20 cellular contexts compared by ENCODE assay signal in the genomic region with DNA sequence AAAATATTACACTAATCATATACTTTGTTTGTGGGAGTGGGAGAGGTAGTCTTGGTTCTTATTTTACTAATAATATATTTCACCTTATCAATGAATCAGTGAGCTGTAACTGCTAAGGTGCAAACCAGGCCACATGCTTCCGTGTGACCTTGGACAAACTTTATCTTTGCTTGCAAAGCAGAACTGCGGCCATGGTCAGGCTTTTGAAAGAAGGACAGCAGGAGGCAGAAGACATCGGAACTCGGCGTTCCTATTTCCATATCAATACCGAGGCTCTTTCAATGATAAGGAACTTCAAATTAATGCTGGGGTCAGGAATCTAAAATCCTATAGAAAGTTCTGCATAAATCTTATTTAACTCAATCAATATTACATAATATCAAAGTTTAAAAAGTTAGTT.
DNase-seq lines count a peak whose midpoint lies in the region; FAIRE-seq and TF ChIP-seq lines count a peak whose summit lies in the region.
"Had no signal": no experiment of that assay in that cellular context is flagged by ENCODE, and none has a peak within 500 bp of the region (broad histone marks: within the 10 kb centered on the region; RNA-seq: fewer than 3 reads in every experiment).

No MANE protein-coding gene starts in this region.

- H3K4me2 ChIP-seq in H9 (ENCODE audit: insufficient read depth, insufficient read length, low read length) (no peak overlapping the region), H1 (ENCODE audit: insufficient read depth in 1 of 2, low read depth in 2 of 2, low read length in 2 of 2) (peak overlapping the region; percentile 19 to 22; a peak in 2 of 4 replicates), hepatocyte (no peak overlapping the region)

- H3K18ac ChIP-seq in H9 (ENCODE audit: insufficient read length, low read depth, low read length), result no peak overlapping the region
- H3K18ac ChIP-seq in H1 (ENCODE audit: extremely low read depth, low read length), result no peak overlapping the region; the same call in 1 of the 2 replicates

- DNase-seq in H9 (no peak), H1 (ENCODE audit: low read depth in 1 of 2, low spot score in 2 of 2) (peak in 1 of 2 experiments; percentile 3), iPS-NIHi11 (ENCODE audit: low spot score) (peak; percentile 23), testis (peak; percentile 51), small intestine (no peak), hepatocyte (ENCODE audit: low spot score) (no peak), HTR-8/SVneo (ENCODE audit: insufficient read length, low spot score) (no peak), SW480 (ENCODE audit: low spot score) (no peak)
- DNase-seq: C1 segment of cervical spinal cord; Calu3; CD4-positive, alpha-beta memory T cell; COR-L47; DMS53; DMS79 treated with DMSO at 0.1 percent for 48 hours; GF-D8; GOT3; HFFc6 had no signal

- no peaks in the 10 kb centered on the region for H3K9me2 ChIP-seq in hepatocyte (replicated peaks; ENCODE audit: insufficient read depth)

- H3K27me3 ChIP-seq in H9 (ENCODE audit: insufficient read depth, low read length) (no peaks in the 10 kb centered on the region), H1 (replicated peaks in 1 of 4; ENCODE audit: control insufficient read depth in 3 of 4, extremely low read depth in 1 of 4, insufficient read depth in 3 of 4, low read length in 3 of 4) (no peaks in the 10 kb centered on the region), testis (no peaks in the 10 kb centered on the region), small intestine (ENCODE audit: control insufficient read depth in 2 of 2, insufficient read depth in 2 of 2, low read length in 2 of 2) (no peaks in the 10 kb centered on the region), hepatocyte (peaks cover 3% of the 10 kb centered on the region)

- H4K20me1 ChIP-seq in H9 (ENCODE audit: control insufficient read depth, insufficient read depth, insufficient read length) (no peaks in the 10 kb centered on the region), H1 (replicated peaks in 1 of 2; ENCODE audit: control insufficient read depth in 1 of 2, insufficient read depth in 2 of 2, low read length in 2 of 2) (no peaks in the 10 kb centered on the region), hepatocyte (ENCODE audit: insufficient read depth, poor library complexity, severe bottlenecking) (no peaks in the 10 kb centered on the region)

- H3T11ph ChIP-seq in H9 (ENCODE audit: low read length), result no peak overlapping the region

- peaks cover 0 to 2% (median 0%) of the 10 kb centered on the region in 3 experiments; a peak in 2 of 7 replicates for H3K36me3 Mint-ChIP-seq in H9 (ENCODE audit: insufficient read depth in 1 of 3, low read depth in 3 of 3)
- H3K36me3 Mint-ChIP-seq: CD4-positive, alpha-beta memory T cell had no signal

- H2BK20ac ChIP-seq in H9 (ENCODE audit: low read depth, low read length, poor library complexity, severe bottlenecking) (no peak overlapping the region), H1 (ENCODE audit: low read length) (no peak overlapping the region)

- CTCF ChIA-PET in H1 (lab: Charles Lee; ENCODE audit: partially characterized antibody), result interaction anchor here (0.9 to 2.0 kb wide), 3 partner anchors 9 to 44 kb away, joined by 3 to 7 read pairs (median 3); no protein-coding TSS in a partner anchor

- FAIRE-seq in H1 (lab: Jason Lieb, UNC) (no peak), small intestine (lab: Jason Lieb, UNC) (no peak), HTR-8/SVneo (lab: Jason Lieb, UNC) (no peak)
- FAIRE-seq: GM12891, GM18507 had no signal

- H3K4me1 Mint-ChIP-seq in H9, result peaks cover 28 to 31% of the 10 kb centered on the region in 2 experiments
- H3K4me1 Mint-ChIP-seq: CD4-positive, alpha-beta memory T cell had no signal

- H4K5ac ChIP-seq in H9 (ENCODE audit: insufficient read length, low read depth, low read length), result no peak overlapping the region
- H4K5ac ChIP-seq in H1 (ENCODE audit: insufficient read length, low read depth, low read length), result no peak overlapping the region

- no peaks in the 10 kb centered on the region for H3K79me2 ChIP-seq in H9 (ENCODE audit: insufficient read depth, low read length)
- H3K79me2 ChIP-seq in H1 (ENCODE audit: control insufficient read depth in 1 of 2, insufficient read depth in 2 of 2, low read length in 2 of 2), result no peaks in the 10 kb centered on the region
- no peaks in the 10 kb centered on the region for H3K79me2 ChIP-seq in hepatocyte

- H3K27ac Mint-ChIP-seq in H9, result no peak overlapping the region
- H3K27ac Mint-ChIP-seq: CD4-positive, alpha-beta memory T cell; HFFc6 had no signal

- peak overlapping the region in 1 of 4 experiments; percentile 1; a peak in 1 of 8 replicates for H3K4me3 ChIP-seq in H1 (ENCODE audit: extremely low read depth in 1 of 4, insufficient read depth in 2 of 4, low read depth in 3 of 4, low read length in 4 of 4)
- no peak overlapping the region for H3K4me3 ChIP-seq in testis
- H3K4me3 ChIP-seq in small intestine (ENCODE audit: low read depth in 1 of 2, low read length in 2 of 2), result no peak overlapping the region
- H3K4me3 ChIP-seq in hepatocyte, result no peak overlapping the region
- H3K4me3 ChIP-seq: HAP-1 had no signal

- H2BK12ac ChIP-seq in H9 (ENCODE audit: insufficient read length, low read depth, low read length) (no peak overlapping the region), H1 (ENCODE audit: low read depth, low read length) (no peak overlapping the region)

- no peak overlapping the region for H2BK15ac ChIP-seq in H9 (ENCODE audit: low read depth, low read length)
- H2BK15ac ChIP-seq in H1 (ENCODE audit: low read length), result no peak overlapping the region

- no peak overlapping the region for H3K9ac ChIP-seq in H9 (ENCODE audit: extremely low read depth, insufficient read length, low read length)
- H3K9ac ChIP-seq in H1 (replicated peaks in 1 of 4; ENCODE audit: extremely low read depth in 1 of 4, low read depth in 3 of 4, low read length in 3 of 4), result no peak overlapping the region

- H3K56ac ChIP-seq in H9 (ENCODE audit: insufficient read length, low read depth, low read length) (no peak overlapping the region), H1 (replicated peaks; ENCODE audit: insufficient read length, low read depth, low read length) (no peak overlapping the region)

- H2BK120ac ChIP-seq in H9 (ENCODE audit: low read depth, low read length, poor library complexity, severe bottlenecking), result no peak overlapping the region
- no peak overlapping the region for H2BK120ac ChIP-seq in H1 (replicated peaks; ENCODE audit: low read depth, low read length)

- H3K9me3 Mint-ChIP-seq in H9, result no peaks in the 10 kb centered on the region
- H3K9me3 Mint-ChIP-seq: CD4-positive, alpha-beta memory T cell had no signal

- H3K27me3 Mint-ChIP-seq in H9 (ENCODE audit: low read depth), result no peaks in the 10 kb centered on the region; the same call in 1 of the 2 replicates

- H3K4me3 Mint-ChIP-seq in H9, result 0 out of 5 replicates have a peak overlapping the region, but pooled peaks of 1 of the 2 experiments have one; percentile 25
- H3K4me3 Mint-ChIP-seq: CD4-positive, alpha-beta memory T cell; HFFc6 had no signal

- H3K23me2 ChIP-seq in H9 (ENCODE audit: insufficient read length, low read depth, low read length, poor library complexity, severe bottlenecking), result no peaks in the 10 kb centered on the region
- H3K23me2 ChIP-seq in H1 (ENCODE audit: low read depth, low read length), result no peaks in the 10 kb centered on the region

- H4K8ac ChIP-seq in H9 (replicated peaks; ENCODE audit: insufficient read length, low read depth, low read length), result no peak overlapping the region
- no peak overlapping the region for H4K8ac ChIP-seq in H1 (ENCODE audit: extremely low read depth, insufficient read depth, low read length)

- no peak overlapping the region for H2BK5ac ChIP-seq in H9 (ENCODE audit: insufficient read length, low read length)
- H2BK5ac ChIP-seq in H1 (ENCODE audit: low read depth, low read length), result no peak overlapping the region

- H4K91ac ChIP-seq in H9 (ENCODE audit: insufficient read length, low read depth, low read length) (no peak overlapping the region), H1 (replicated peaks; ENCODE audit: insufficient read length, low read length) (no peak overlapping the region)

- no peaks in the 10 kb centered on the region for H3K79me1 ChIP-seq in H9 (ENCODE audit: insufficient read depth, low read depth, low read length, poor library complexity, severe bottlenecking)
- H3K79me1 ChIP-seq in H1 (ENCODE audit: low read depth, low read length), result no peaks in the 10 kb centered on the region

- intact Hi-C loops in testis (cut with DNase I; ENCODE audit: low total_unique reads), result no loop called here

- H2AFZ ChIP-seq in H9 (ENCODE audit: low read length), result no peak overlapping the region
- H2AFZ ChIP-seq in H1 (ENCODE audit: low read length), result no peak overlapping the region
- H2AFZ ChIP-seq in hepatocyte, result no peak overlapping the region

- H2AK5ac ChIP-seq in H9 (ENCODE audit: insufficient read length, low read length), result no peak overlapping the region
- no peak overlapping the region for H2AK5ac ChIP-seq in H1 (ENCODE audit: low read depth, low read length)

- H3K9me3 ChIP-seq in H9 (ENCODE audit: control insufficient read depth, low read depth, low read length) (no peaks in the 10 kb centered on the region), H1 (ENCODE audit: insufficient read depth in 2 of 2, low read depth in 1 of 2, low read length in 1 of 2) (no peaks in the 10 kb centered on the region; a peak in 1 of 4 replicates), testis (no peaks in the 10 kb centered on the region), small intestine (ENCODE audit: control insufficient read depth, low read depth) (no peaks in the 10 kb centered on the region), hepatocyte (ENCODE audit: low read depth) (no peaks in the 10 kb centered on the region)
- H3K9me3 ChIP-seq: HAP-1 had no signal

- TF ChIP-seq CTCF in H9 (conservative IDR thresholded peaks at IDR 0.05), result peak; percentile 30; the same call in 1 of the 3 replicates
- TF ChIP-seq CTCF in H1 (IDR thresholded peaks at IDR 0.05; ENCODE audit: control extremely low read depth in 1 of 3, insufficient read depth in 1 of 3, low read depth in 1 of 3, low read length in 3 of 3), result no peak
- TF ChIP-seq CTCF in testis (IDR thresholded peaks at IDR 0.05), result no peak
- TF ChIP-seq CTCF in hepatocyte (IDR thresholded peaks at IDR 0.05; ENCODE audit: poor library complexity), result no peak

- TF ChIP-seq EP300 in H1 (IDR thresholded peaks at IDR 0.05; ENCODE audit: borderline replicate concordance in 1 of 2, low read depth in 2 of 2, low read length in 2 of 2), result no peak

- peaks cover 8% of the 10 kb centered on the region for H3K4me1 ChIP-seq in H9 (ENCODE audit: insufficient read depth, low read length)
- peaks cover 0 to 12% (median 8%) of the 10 kb centered on the region in 4 experiments; a peak in 5 of 7 replicates for H3K4me1 ChIP-seq in H1 (replicated peaks in 1 of 4; ENCODE audit: control insufficient read depth in 3 of 4, insufficient read depth in 4 of 4, low read length in 3 of 4)
- no peaks in the 10 kb centered on the region for H3K4me1 ChIP-seq in testis
- no peaks in the 10 kb centered on the region for H3K4me1 ChIP-seq in small intestine (ENCODE audit: control insufficient read depth in 2 of 2, insufficient read depth in 1 of 2, low read depth in 1 of 2, low read length in 1 of 2)
- no peaks in the 10 kb centered on the region for H3K4me1 ChIP-seq in hepatocyte (ENCODE audit: insufficient read depth)
- H3K4me1 ChIP-seq: HAP-1 had no signal

- WGBS in H9 (ENCODE audit: extremely low coverage, insufficient read length, low lambda C conversion rate), result no CpG with 5 or more reads among the region's 6 CpGs
- WGBS in H1 (ENCODE audit: extremely low coverage in 1 of 2, insufficient coverage in 1 of 2, insufficient read length in 1 of 2, insufficient replicate concordance in 2 of 2, low coverage in 1 of 2, low lambda C conversion rate in 2 of 2, missing lambda C conversion rate in 1 of 2), 2 experiments, result 11% methylated on average over 6 of the region's 6 CpGs; no CpG with 5 or more reads in 1 of the 2 experiments
- WGBS in testis, 2 donors, result 43 to 50% methylated on average over 6 of the region's 6 CpGs
- 42 to 50% (median 43%) methylated on average over 6 of the region's 6 CpGs for WGBS in small intestine, 3 donors
- 44% methylated on average over 6 of the region's 6 CpGs for WGBS in hepatocyte (ENCODE audit: low lambda C conversion rate, missing lambda C conversion rate)

- no peak for TF ChIP-seq POLR2A in H1 (IDR thresholded peaks at IDR 0.05; ENCODE audit: control extremely low read depth in 1 of 2, low read depth in 2 of 2, low read length in 2 of 2)
- TF ChIP-seq POLR2A in testis (IDR thresholded peaks at IDR 0.05), result no peak

- H3K27ac ChIP-seq in H9 (ENCODE audit: insufficient read length, low read depth, low read length) (no peak overlapping the region), H1 (ENCODE audit: low read depth, low read length) (no peak overlapping the region), testis (no peak overlapping the region), small intestine (ENCODE audit: low read depth in 1 of 2, low read length in 1 of 2) (no peak overlapping the region), hepatocyte (no peak overlapping the region)

- H3K36me3 ChIP-seq in H1 (ENCODE audit: control insufficient read depth in 2 of 4, insufficient read depth in 4 of 4, low read length in 3 of 4), result no peaks in the 10 kb centered on the region
- H3K36me3 ChIP-seq in testis (ENCODE audit: low read depth, missing control alignments), result no peaks in the 10 kb centered on the region
- H3K36me3 ChIP-seq in small intestine (ENCODE audit: control insufficient read depth in 2 of 2, insufficient read depth in 2 of 2, low read length in 2 of 2), result no peaks in the 10 kb centered on the region
- H3K36me3 ChIP-seq in hepatocyte (replicated peaks; ENCODE audit: insufficient read depth, low read depth), result no peaks in the 10 kb centered on the region
- H3K36me3 ChIP-seq: HAP-1 had no signal

- POLR2A ChIA-PET in H1 (lab: Charles Lee; ENCODE audit: partially characterized antibody), result no interaction called here

- no peak overlapping the region for H3K23ac ChIP-seq in H9 (ENCODE audit: insufficient read length, low read depth, low read length)
- no peak overlapping the region for H3K23ac ChIP-seq in H1 (ENCODE audit: insufficient read length)

- no peak overlapping the region for H3K14ac ChIP-seq in H9 (ENCODE audit: insufficient read depth, low read length)
- no peak overlapping the region for H3K14ac ChIP-seq in H1 (ENCODE audit: insufficient read length)

- H3K4ac ChIP-seq in H9 (ENCODE audit: low read depth, low read length) (no peak overlapping the region), H1 (replicated peaks; ENCODE audit: insufficient read length, low read depth, low read length) (no peak overlapping the region)

- no peak; a peak in 1 of 4 replicates for TF ChIP-seq RAD21 in H1 (IDR thresholded peaks at IDR 0.05 in 1 of 2, conservative IDR thresholded peaks at IDR 0.05 in 1 of 2; ENCODE audit: low read depth in 2 of 2, low read length in 2 of 2)

Comparison
In these comparisons a context has a peak if more than half of its experiments do, and no peak if none do; other contexts are left out.
1. DNase-seq: peak in iPS-NIHi11 (single experiment) and testis (single experiment); none in H9 (single experiment), small intestine (single experiment), hepatocyte (single experiment), HTR-8/SVneo (single experiment) and SW480 (single experiment).
2. H3K4me2 ChIP-seq: peak in H1 (2 of 2); none in H9 (single experiment) and hepatocyte (single experiment).